Comparison of ENCODE assay signal across 8 cellular contexts in genomic region chr11:64245401-64245796, GRCh38. TPM values are rescaled to one million over a fixed set of nuclear protein-coding genes. Genes with fewer than 3 reads are reported as not detected.
DNase-seq lines count a peak whose midpoint lies in the region; ATAC-seq, FAIRE-seq and TF ChIP-seq lines count a peak whose summit lies in the region.

No MANE protein-coding gene starts in this region.

- H3K9me3 ChIP-seq in fibroblast of lung (ENCODE audit: control insufficient read depth, insufficient read depth, low read depth, low read length): no peaks in the 10 kb centered on the region

- H3K4me1 ChIP-seq in fibroblast of lung (ENCODE audit: control insufficient read depth, extremely low read depth, insufficient read depth, low read length): peaks cover 18% of the 10 kb centered on the region

- H3K36me3 Mint-ChIP-seq in activated B cell treated with CpG ODN at 0.5 μM for 24 hours (ENCODE audit: low read depth): peaks cover 26% of the 10 kb centered on the region

- peaks cover 38% of the 10 kb centered on the region for H3K79me2 ChIP-seq in fibroblast of lung (ENCODE audit: control insufficient read depth, insufficient read depth, low read length)

- peak overlapping the region; percentile 79 for H3K9ac ChIP-seq in fibroblast of lung (ENCODE audit: insufficient read depth, low read length)

- peak overlapping the region; percentile 90 for H3K4me3 Mint-ChIP-seq in activated B cell treated with CpG ODN at 0.5 μM for 24 hours

- peak overlapping the region; percentile 85 for H3K27ac ChIP-seq in fibroblast of lung (ENCODE audit: insufficient read depth, low read length)

- H3K4me1 Mint-ChIP-seq in activated B cell treated with CpG ODN at 0.5 μM for 24 hours: peaks cover 43% of the 10 kb centered on the region

- peak overlapping the region; percentile 86 to 97 (median 94) for H3K4me3 ChIP-seq in fibroblast of lung (replicated peaks in 1 of 4; ENCODE audit: control extremely low read depth in 1 of 4, insufficient read depth in 1 of 4, low read depth in 3 of 4, low read length in 4 of 4)

- H2AFZ ChIP-seq in fibroblast of lung (ENCODE audit: low read length): no peak overlapping the region

- TF ChIP-seq CTCF in activated B cell treated with CpG ODN at 0.5 μM for 24 hours (IDR thresholded peaks at IDR 0.05) (no peak), fibroblast of lung (conservative IDR thresholded peaks at IDR 0.05 in 1 of 2, IDR thresholded peaks at IDR 0.05 in 1 of 2; ENCODE audit: low read depth in 1 of 2, low read length in 2 of 2) (no peak), D721Med (IDR thresholded peaks at IDR 0.05; ENCODE audit: insufficient read depth, missing control alignments) (no peak)

- no peak for ATAC-seq in activated B cell treated with CpG ODN at 0.5 μM for 24 hours (ENCODE audit: low read depth)
- ATAC-seq in HG03439 (IDR thresholded peaks at IDR 0.05; ENCODE audit: unreplicated experiment): no peak

- H3K4me2 ChIP-seq in fibroblast of lung (ENCODE audit: extremely low read depth, insufficient read depth, low read length): peak overlapping the region; percentile 92

- H3K27me3 ChIP-seq in fibroblast of lung (ENCODE audit: control insufficient read depth, insufficient read depth, low read length): no peaks in the 10 kb centered on the region

- no peaks in the 10 kb centered on the region for H4K20me1 ChIP-seq in fibroblast of lung (ENCODE audit: control insufficient read depth, extremely low read depth, insufficient read depth, low read length)

- H3K27ac Mint-ChIP-seq in activated B cell treated with CpG ODN at 0.5 μM for 24 hours: peak overlapping the region; percentile 87

- CTCF ChIA-PET in activated B cell treated with CpG ODN at 0.5 μM for 24 hours (lab: Charles Lee): interaction anchor here (0.8 to 6.2 kb wide), 4 partner anchors 39 to 73 kb away, joined by 3 to 37 read pairs (median 4); partner anchors contain the start of genes FERMT3 and PRDX5

- intact Hi-C loops in activated B cell treated with CpG ODN at 0.5 μM for 24 hours (cut with micrococcal nuclease): loop anchor here (1.0 to 10.0 kb wide), 2 partner anchors 97 to 529 kb away; partner anchors contain the start of gene SF1

- DNase-seq in activated T-cell treated with anti-CD3 and anti-CD28 coated beads for 1 hour (ENCODE audit: low read depth) (peak; percentile 51), activated B cell treated with CpG ODN at 0.5 μM for 24 hours (no peak), fibroblast of lung (ENCODE audit: low read depth in 2 of 2) (no peak), nucleus accumbens (lab: John Stamatoyannopoulos, UW) (peak in 33 of 56 donors; percentile 14 to 64 (median 33)), amniotic stem cell (lab: John Stamatoyannopoulos, UW) (no peak), D721Med (ENCODE audit: insufficient read length, low spot score) (no peak)
- no peak for DNase-seq in activated T-cell treated with anti-CD3 and anti-CD28 coated beads, Interleukin-2, amount 50 U/mL, for 1 hour

- no peaks in the 10 kb centered on the region for H3K9me3 Mint-ChIP-seq in activated B cell treated with CpG ODN at 0.5 μM for 24 hours

- H3K36me3 ChIP-seq in fibroblast of lung (ENCODE audit: control insufficient read depth, insufficient read depth, low read length): peaks cover 4% of the 10 kb centered on the region

- no peak for FAIRE-seq in D721Med (lab: Jason Lieb, UNC)

- no peaks in the 10 kb centered on the region for H3K27me3 Mint-ChIP-seq in activated B cell treated with CpG ODN at 0.5 μM for 24 hours

- POLR2A ChIA-PET in activated B cell treated with CpG ODN at 0.5 μM for 24 hours (lab: Charles Lee): interaction anchor here (0.5 to 8.7 kb wide), 23 partner anchors 10 to 1856 kb away, joined by 3 to 127 read pairs (median 5); partner anchors contain the start of genes BAD, ESRRA, FERMT3 and NUDT22

RNA-seq across cellular contexts. Expression of gene PPP1R14B, which starts 1.3 kb away (rescaled TPM):
- total RNA-seq in activated B cell treated with CpG ODN at 0.5 μM for 24 hours (112 and 127 TPM in 2 replicates), fibroblast of lung (121 and 122 TPM in 2 replicates)
- polyA plus RNA-seq in fibroblast of lung: 107 and 199 TPM in 2 replicates
- polyA plus RNA-seq in fibroblast of lung (2012): 196 and 388 TPM in 2 replicates
- 104 and 218 TPM in 2 replicates for polyA minus RNA-seq in fibroblast of lung (ENCODE audit: low replicate concordance)

RNA-seq across cellular contexts. Expression of gene FKBP2, which starts 4.5 kb away (rescaled TPM):
- total RNA-seq in activated B cell treated with CpG ODN at 0.5 μM for 24 hours: 31.4 and 39.4 TPM in 2 replicates
- 60.9 and 62.9 TPM in 2 replicates for total RNA-seq in fibroblast of lung
- polyA plus RNA-seq in fibroblast of lung: 34.7 and 41.4 TPM in 2 replicates
- polyA plus RNA-seq in fibroblast of lung (2012): 129 and 130 TPM in 2 replicates
- polyA minus RNA-seq in fibroblast of lung (ENCODE audit: low replicate concordance): 20.6 and 32.5 TPM in 2 replicates

RNA-seq across cellular contexts. Expression of gene PLCB3, which starts 5.9 kb away (rescaled TPM):
- total RNA-seq in activated B cell treated with CpG ODN at 0.5 μM for 24 hours (7.9 and 8.1 TPM in 2 replicates), fibroblast of lung (34.2 and 37.2 TPM in 2 replicates)
- polyA plus RNA-seq in fibroblast of lung: 17.2 and 20.6 TPM in 2 replicates
- 23.7 and 27.9 TPM in 2 replicates for polyA plus RNA-seq in fibroblast of lung (2012)
- polyA minus RNA-seq in fibroblast of lung (ENCODE audit: low replicate concordance): 47.7 and 56.8 TPM in 2 replicates

RNA-seq across cellular contexts. Expression of gene VEGFB, which starts 11.0 kb away (rescaled TPM):
- 86.7 and 97.4 TPM in 2 replicates for total RNA-seq in activated B cell treated with CpG ODN at 0.5 μM for 24 hours
- total RNA-seq in fibroblast of lung: 24.4 and 27.9 TPM in 2 replicates
- 21.2 and 25.3 TPM in 2 replicates for polyA plus RNA-seq in fibroblast of lung
- 143 and 151 TPM in 2 replicates for polyA plus RNA-seq in fibroblast of lung (2012)
- polyA minus RNA-seq in fibroblast of lung (ENCODE audit: low replicate concordance): 35.6 and 43.8 TPM in 2 replicates

RNA-seq across cellular contexts. Expression of gene DNAJC4, which starts 15.1 kb away (rescaled TPM):
- total RNA-seq in activated B cell treated with CpG ODN at 0.5 μM for 24 hours (47.5 and 53.3 TPM in 2 replicates), fibroblast of lung (12.6 TPM in 2 replicates)
- 11.2 and 12.6 TPM in 2 replicates for polyA plus RNA-seq in fibroblast of lung
- 22.2 and 25.1 TPM in 2 replicates for polyA plus RNA-seq in fibroblast of lung (2012)
- 15.4 and 31.3 TPM in 2 replicates for polyA minus RNA-seq in fibroblast of lung (ENCODE audit: low replicate concordance)

Comparison
In these comparisons a context has a peak if more than half of its experiments do, and no peak if none do; other contexts are left out.
1. DNase-seq: peak in activated T-cell treated with anti-CD3 and anti-CD28 coated beads for 1 hour (single experiment) and nucleus accumbens (33 of 56); none in activated T-cell treated with anti-CD3 and anti-CD28 coated beads, Interleukin-2, amount 50 U/mL, for 1 hour (single experiment), activated B cell treated with CpG ODN at 0.5 μM for 24 hours (single experiment), fibroblast of lung (0 of 2), amniotic stem cell (single experiment) and D721Med (single experiment).